ENCODE assay signal across 8 cellular contexts in the genomic region with DNA sequence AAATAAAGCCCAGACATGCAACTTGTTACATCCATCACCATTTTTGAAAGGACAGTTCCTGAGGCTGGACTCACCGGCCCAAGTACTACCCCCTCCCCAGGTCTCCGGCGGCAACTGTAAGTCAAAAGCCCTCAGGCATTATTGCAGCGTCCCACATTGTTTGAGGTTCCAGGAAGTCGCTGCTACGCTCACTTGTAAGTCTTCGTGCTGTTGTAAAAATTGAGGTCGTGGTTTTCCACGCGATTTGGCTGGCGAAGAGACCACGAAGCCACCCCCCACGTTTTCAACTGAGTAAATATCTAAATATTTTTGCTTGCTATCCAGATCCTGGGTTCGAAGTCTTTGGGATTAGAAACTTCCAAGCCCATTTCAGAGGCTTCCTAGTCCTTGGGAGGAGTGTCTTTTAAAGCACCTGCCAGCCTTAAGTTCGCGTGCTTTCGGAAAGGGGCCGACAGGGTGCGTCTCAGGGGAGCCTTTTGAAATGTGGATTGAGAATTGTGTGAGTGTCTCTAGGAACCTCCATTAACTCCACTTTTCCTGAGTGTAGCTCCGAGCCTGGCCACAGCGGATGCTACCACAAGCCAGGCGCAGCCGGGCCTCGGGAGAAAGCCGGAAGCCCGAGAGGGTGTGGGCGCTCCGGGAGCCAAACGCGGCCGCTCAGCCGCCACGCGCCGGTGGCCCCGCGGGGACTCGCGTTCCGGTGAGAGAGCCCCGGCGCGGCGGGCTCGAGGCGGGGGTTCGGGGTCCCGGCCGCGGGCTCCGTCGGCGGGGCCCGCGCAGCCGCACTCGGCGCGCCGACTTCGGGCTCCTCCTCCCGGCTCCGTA. TPM values are rescaled to one million over a fixed set of nuclear protein-coding genes. Genes with fewer than 3 reads are reported as not detected.
DNase-seq lines count a peak whose midpoint lies in the region; ATAC-seq and TF ChIP-seq lines count a peak whose summit lies in the region.

Gene FNDC3A (plus strand): TSS at position 812 of the 825 bp plus-strand sequence. CDS start 30,279 bp downstream, outside the sequence.

- peaks cover 29% of the 10 kb centered on the region for H3K36me3 Mint-ChIP-seq in CD8-positive, alpha-beta T cell

- H3K23ac ChIP-seq in trophoblast cell (ENCODE audit: low read length), result no peak within 1 kb of the TSS

- H2BK12ac ChIP-seq in trophoblast cell (ENCODE audit: low read length), result peak within 1 kb of the TSS; percentile 80

- peaks cover 33% of the 10 kb centered on the region for H3K4me1 ChIP-seq in CD8-positive, alpha-beta T cell (ENCODE audit: insufficient read depth, low read length)
- H3K4me1 ChIP-seq in adipocyte (ENCODE audit: control insufficient read depth, insufficient read depth, low read length) (peaks cover 19% of the 10 kb centered on the region), cardiac muscle cell (ENCODE audit: low read depth) (peaks cover 21% of the 10 kb centered on the region), trophoblast cell (ENCODE audit: control insufficient read depth in 1 of 2, insufficient read depth in 2 of 2, low read length in 2 of 2) (no peaks in the 10 kb centered on the region), vagina (peaks cover 45% of the 10 kb centered on the region)

- peak within 1 kb of the TSS; percentile 98 for H4K12ac ChIP-seq in trophoblast cell (ENCODE audit: low read depth, low read length)

- H3K4me3 ChIP-seq in CD8-positive, alpha-beta T cell (ENCODE audit: low read depth, low read length), result peak within 1 kb of the TSS; percentile 79
- H3K4me3 ChIP-seq in HL-60 (replicated peaks; ENCODE audit: insufficient read depth, low read length) (peak within 1 kb of the TSS; percentile 59), adipocyte (ENCODE audit: low read length) (peak within 1 kb of the TSS; percentile 99), cardiac muscle cell (peak within 1 kb of the TSS; percentile 62), trophoblast cell (ENCODE audit: low read depth, low read length) (peak within 1 kb of the TSS; percentile 93), vagina (peak within 1 kb of the TSS; percentile 87 to 94)

- H2AK5ac ChIP-seq in trophoblast cell (ENCODE audit: low read length), result peak within 1 kb of the TSS; percentile 64

- H3K4me2 ChIP-seq in trophoblast cell (ENCODE audit: low read length), result peak within 1 kb of the TSS; percentile 97

- H3K9me3 Mint-ChIP-seq in CD8-positive, alpha-beta T cell, result peaks cover 16% of the 10 kb centered on the region

- TF ChIP-seq POLR2A in Raji (IDR thresholded peaks at IDR 0.05; ENCODE audit: insufficient read depth, low read depth, low read length) (0 out of 2 replicates have a peak, but pooled peaks have one; percentile 30), vagina (IDR thresholded peaks at IDR 0.05) (peak in 1 of 2 donors; percentile 55)

- H2BK120ac ChIP-seq in trophoblast cell (ENCODE audit: insufficient read depth, low read length, poor library complexity), result peak within 1 kb of the TSS; percentile 99

- H3K79me1 ChIP-seq in trophoblast cell (ENCODE audit: low read length), result peaks cover 13% of the 10 kb centered on the region

- H3K27me3 Mint-ChIP-seq in CD8-positive, alpha-beta T cell (ENCODE audit: low read depth), result peaks cover 1% of the 10 kb centered on the region

- POLR2A ChIA-PET in CD8-positive, alpha-beta T cell (lab: Charles Lee), result interaction anchor here (0.6 to 1.9 kb wide), 18 partner anchors 9 to 1149 kb away, joined by 3 to 7 read pairs (median 4); partner anchors contain the start of genes CDADC1, KPNA3, NUDT15 and PHF11

- H3K4me3 Mint-ChIP-seq in CD8-positive, alpha-beta T cell, result peak within 1 kb of the TSS; percentile 97

- peak; percentile 39 for ATAC-seq in CD8-positive, alpha-beta T cell

- H3K36me3 ChIP-seq in CD8-positive, alpha-beta T cell (ENCODE audit: insufficient read depth, low read length), result no peaks in the 10 kb centered on the region
- H3K36me3 ChIP-seq in adipocyte (ENCODE audit: control insufficient read depth, insufficient read depth, low read length, severe bottlenecking), result no peaks in the 10 kb centered on the region
- H3K36me3 ChIP-seq in cardiac muscle cell, result no peaks in the 10 kb centered on the region
- no peaks in the 10 kb centered on the region for H3K36me3 ChIP-seq in trophoblast cell (ENCODE audit: control insufficient read depth in 1 of 2, insufficient read depth in 2 of 2, low read length in 2 of 2)
- no peaks in the 10 kb centered on the region for H3K36me3 ChIP-seq in vagina

- peak within 1 kb of the TSS; percentile 99 for H3K27ac Mint-ChIP-seq in CD8-positive, alpha-beta T cell

- H4K91ac ChIP-seq in trophoblast cell (ENCODE audit: low read depth, low read length), result peak within 1 kb of the TSS; percentile 98

- CTCF ChIA-PET in CD8-positive, alpha-beta T cell (lab: Charles Lee), result interaction anchor here (1.0 to 1.6 kb wide), 2 partner anchors 18 to 410 kb away, joined by 3 read pairs; no protein-coding TSS in a partner anchor

- peak within 1 kb of the TSS; percentile 99 for H3K14ac ChIP-seq in trophoblast cell (ENCODE audit: low read length)

- no peak for TF ChIP-seq CTCF in CD8-positive, alpha-beta T cell (IDR thresholded peaks at IDR 0.05)
- no peak for TF ChIP-seq CTCF in HL-60 (IDR thresholded peaks at IDR 0.05; ENCODE audit: insufficient read depth, low read length)
- peak; percentile 8 for TF ChIP-seq CTCF in cardiac muscle cell (IDR thresholded peaks at IDR 0.05; ENCODE audit: low read depth, low read length)
- TF ChIP-seq CTCF in vagina (IDR thresholded peaks at IDR 0.05), result no peak

- H3K9ac ChIP-seq in adipocyte (ENCODE audit: low read length), result peak within 1 kb of the TSS; percentile 90
- H3K9ac ChIP-seq in trophoblast cell (ENCODE audit: low read length), result peak within 1 kb of the TSS; percentile 93

- intact Hi-C loops in CD8-positive, alpha-beta T cell (cut with DNase I, micrococcal nuclease), result loop anchor here (1.0 to 10.0 kb wide), 15 partner anchors 135 to 1109 kb away; partner anchors contain the start of genes KPNA3 (in 2 of the 2), RB1 (in 2 of the 2), SUCLA2 (in 2 of the 2) and CAB39L (in 1 of the 2)
- intact Hi-C loops in vagina (cut with DNase I), result no loop called here

- no peaks in the 10 kb centered on the region for H3K27me3 ChIP-seq in CD8-positive, alpha-beta T cell (ENCODE audit: insufficient read depth, low read length)
- H3K27me3 ChIP-seq in HL-60 (ENCODE audit: insufficient read depth, poor library complexity, severe bottlenecking) (no peaks in the 10 kb centered on the region), adipocyte (replicated peaks; ENCODE audit: control insufficient read depth, insufficient read depth, low read length) (no peaks in the 10 kb centered on the region), cardiac muscle cell (no peaks in the 10 kb centered on the region), trophoblast cell (ENCODE audit: insufficient read depth, low read length) (no peaks in the 10 kb centered on the region), vagina (no peaks in the 10 kb centered on the region)

- peak in 6 of 7 experiments; percentile 9 to 76 (median 50) for DNase-seq in CD8-positive, alpha-beta T cell
- DNase-seq in GM19238 (ENCODE audit: insufficient read length, low spot score) (peak; percentile 33), HL-60 (ENCODE audit: low read depth in 1 of 2, low spot score in 1 of 2) (peak in 1 of 2 experiments; percentile 70), adipocyte (ENCODE audit: low read depth) (peak; percentile 94), cardiac muscle cell (ENCODE audit: low read depth in 1 of 2, low spot score in 1 of 2) (peak; percentile 84 to 88), trophoblast cell (peak; percentile 45 to 71), vagina (ENCODE audit: extremely low spot score in 2 of 2) (no peak)

- peak within 1 kb of the TSS; percentile 79 for H3K27ac ChIP-seq in CD8-positive, alpha-beta T cell (ENCODE audit: low read depth, low read length)
- peak within 1 kb of the TSS; percentile 99 for H3K27ac ChIP-seq in HL-60 (replicated peaks)
- H3K27ac ChIP-seq in cardiac muscle cell, result peak within 1 kb of the TSS; percentile 89
- H3K27ac ChIP-seq in trophoblast cell (ENCODE audit: low read depth, low read length), result peak within 1 kb of the TSS; percentile 96
- peak within 1 kb of the TSS; percentile 99 for H3K27ac ChIP-seq in vagina

- peak within 1 kb of the TSS; percentile 99 for H2AFZ ChIP-seq in trophoblast cell (ENCODE audit: insufficient read depth, low read length, poor library complexity)

- H3K79me2 ChIP-seq in trophoblast cell (ENCODE audit: control insufficient read depth, insufficient read depth, low read length, poor library complexity), result peaks cover 9% of the 10 kb centered on the region

- H3K18ac ChIP-seq in trophoblast cell (ENCODE audit: low read length), result peak within 1 kb of the TSS; percentile 99

- peaks cover 38% of the 10 kb centered on the region for H3K4me1 Mint-ChIP-seq in CD8-positive, alpha-beta T cell (ENCODE audit: low read depth)

- no CpG with 5 or more reads among the region's 63 CpGs for WGBS in trophoblast cell (ENCODE audit: extremely low coverage, insufficient coverage, insufficient read length)

- H2BK5ac ChIP-seq in trophoblast cell (ENCODE audit: low read depth, low read length, poor library complexity), result peak within 1 kb of the TSS; percentile 99

- H4K8ac ChIP-seq in trophoblast cell (ENCODE audit: low read depth, low read length), result peak within 1 kb of the TSS; percentile 97

- peak within 1 kb of the TSS; percentile 92 for H3K4ac ChIP-seq in trophoblast cell (ENCODE audit: low read depth, low read length)

- H3K9me3 ChIP-seq in CD8-positive, alpha-beta T cell (ENCODE audit: low read length), result no peaks in the 10 kb centered on the region
- H3K9me3 ChIP-seq in adipocyte (ENCODE audit: control insufficient read depth, low read length) (peaks cover 32% of the 10 kb centered on the region), cardiac muscle cell (ENCODE audit: low read depth) (no peaks in the 10 kb centered on the region), trophoblast cell (ENCODE audit: insufficient read depth, low read depth, low read length) (no peaks in the 10 kb centered on the region), vagina (no peaks in the 10 kb centered on the region)

RNA-seq across cellular contexts. Expression of gene FNDC3A, which starts in this region (rescaled TPM):
- 10 to 100 TPM; 27.0 to 27.7 TPM for total RNA-seq in CD8-positive, alpha-beta T cell
- total RNA-seq in cardiac muscle cell (28.4 and 29.7 TPM in 2 replicates), vagina (32.2 TPM)
- 18.6 and 24.5 TPM in 2 replicates for polyA plus RNA-seq in cardiac muscle cell
- polyA plus RNA-seq in trophoblast cell (2013), result 73.5 and 73.7 TPM in 2 replicates

Comparison
In these comparisons a context has a peak if more than half of its experiments do, and no peak if none do; other contexts are left out.
1. DNase-seq: peak in CD8-positive, alpha-beta T cell (6 of 7), GM19238 (single experiment), adipocyte (single experiment), cardiac muscle cell (2 of 2) and trophoblast cell (2 of 2); none in vagina (0 of 2).
2. Peak in every context shown above with its lines, with median percentiles within 50 percentile points of each other: H3K27ac ChIP-seq and H3K4me3 ChIP-seq.